Comparison of ENCODE assay signal across 28 cellular contexts in the genomic region with DNA sequence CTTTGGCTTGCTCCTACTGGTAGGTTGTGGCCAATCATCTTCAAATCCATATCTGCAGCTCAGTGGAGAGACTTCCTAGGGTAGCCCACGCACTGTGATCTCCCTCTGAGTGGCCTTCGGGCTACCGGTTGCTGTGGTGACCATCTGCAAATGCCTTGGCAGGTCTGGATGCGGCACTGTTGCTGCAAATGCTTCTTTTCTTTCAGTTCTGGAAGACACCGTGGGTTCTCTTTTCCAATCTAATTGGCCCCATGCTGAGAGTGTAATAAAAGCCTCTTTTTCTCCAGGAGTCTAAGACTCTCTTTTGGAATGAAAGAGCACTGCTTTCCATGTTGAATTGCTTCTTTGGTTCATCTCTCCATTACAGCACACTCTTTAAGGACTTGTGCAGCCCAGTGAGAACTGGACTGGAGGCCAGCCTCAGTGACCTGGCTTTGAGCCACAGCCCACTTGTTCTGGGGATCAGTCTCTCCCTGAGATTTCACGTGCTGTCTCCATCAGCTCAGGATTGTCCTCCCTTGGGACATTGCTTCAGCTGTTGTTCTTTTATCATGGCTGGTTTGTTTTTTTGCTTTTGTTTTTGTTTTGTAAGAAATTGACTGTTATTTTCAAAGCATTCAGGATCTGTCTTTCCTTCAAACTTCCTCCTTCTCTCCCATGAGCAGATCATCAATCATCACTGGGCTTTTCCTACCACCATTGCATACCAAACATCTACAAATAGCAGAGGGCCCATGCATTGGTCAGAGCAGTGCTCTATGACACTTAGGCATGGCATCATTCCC.
DNase-seq lines count a peak whose midpoint lies in the region; ATAC-seq and TF ChIP-seq lines count a peak whose summit lies in the region.
"Had no signal": no experiment of that assay in that cellular context is flagged by ENCODE, and none has a peak within 500 bp of the region (broad histone marks: within the 10 kb centered on the region; RNA-seq: fewer than 3 reads in every experiment).

No MANE protein-coding gene starts in this region.

- TF ChIP-seq EP300 in SK-N-SH (IDR thresholded peaks at IDR 0.05; ENCODE audit: borderline replicate concordance in 1 of 2, low read depth in 1 of 2, low read length in 1 of 2): no peak

- no peak for TF ChIP-seq POLR2A in testis (IDR thresholded peaks at IDR 0.05)

- no peak overlapping the region for H3K4me3 ChIP-seq in A673 (ENCODE audit: low read depth, low read length, poor library complexity, severe bottlenecking)
- H3K4me3 ChIP-seq in dorsolateral prefrontal cortex: no peak overlapping the region
- H3K4me3 ChIP-seq in SK-N-SH (ENCODE audit: low read depth in 2 of 2, low read length in 1 of 2): no peak overlapping the region
- no peak overlapping the region for H3K4me3 ChIP-seq in testis
- H3K4me3 ChIP-seq: GM23248, Peyer's patch, skin epidermis, tibial nerve had no signal

- H3K27me3 ChIP-seq in A673 (replicated peaks; ENCODE audit: insufficient read depth, low read depth, low read length, poor library complexity) (no peaks in the 10 kb centered on the region), dorsolateral prefrontal cortex (no peaks in the 10 kb centered on the region), SK-N-SH (ENCODE audit: insufficient read depth) (no peaks in the 10 kb centered on the region), testis (no peaks in the 10 kb centered on the region)
- H3K27me3 ChIP-seq: neutrophil, Peyer's patch, tibial nerve had no signal

- intact Hi-C loops in A673 (cut with micrococcal nuclease; ENCODE audit: unreplicated experiment) (no loop called here), dorsolateral prefrontal cortex (cut with DNase I) (no loop called here), left ventricle myocardium superior (cut with micrococcal nuclease) (no loop called here), left cardiac atrium (cut with DNase I) (no loop called here), testis (cut with DNase I; ENCODE audit: low total_unique reads) (no loop called here)

- DNase-seq in A673 (ENCODE audit: low spot score): peak; percentile 70
- DNase-seq in NCI-H69 (lab: John Stamatoyannopoulos, UW): peak; percentile 25
- peak in 6 of 10 donors; percentile 38 to 65 (median 60) for DNase-seq in dorsolateral prefrontal cortex
- peak; percentile 54 for DNase-seq in myocyte (ENCODE audit: low read depth)
- no peak for DNase-seq in left ventricle myocardium superior
- DNase-seq in left cardiac atrium: no peak
- DNase-seq in SK-N-SH: no peak
- DNase-seq in testis: no peak
- DNase-seq: activated CD4-positive, alpha-beta T cell treated with anti-CD3 and anti-CD28 coated beads, Interleukin-2, amount 50 U/mL, for 48 hours; activated CD4-positive, CD25-positive, alpha-beta regulatory T cell; activated CD8-positive, alpha-beta memory T cell treated with anti-CD3 and anti-CD28 coated beads, Interleukin-2, amount 50 U/mL, for 4 hours; activated naive CD4-positive, alpha-beta T cell treated with anti-CD3 and anti-CD28 coated beads, Interleukin-2, amount 50 U/mL, for 16 hours; AML-193; aorta; CD8-positive, alpha-beta T cell; EL; glutamatergic neuron; KG1; kidney; NCI-H146; NCI-H2107; NCI-H524; Peyer's patch had no signal

- H3K9me3 ChIP-seq in A673 (ENCODE audit: low read depth, low read length, poor library complexity, severe bottlenecking): no peaks in the 10 kb centered on the region
- H3K9me3 ChIP-seq in SK-N-SH: no peaks in the 10 kb centered on the region
- no peaks in the 10 kb centered on the region for H3K9me3 ChIP-seq in testis
- H3K9me3 ChIP-seq: neutrophil, Peyer's patch, tibial nerve had no signal

- H3K27ac ChIP-seq in A673 (ENCODE audit: low read depth, low read length, poor library complexity, severe bottlenecking): no peak overlapping the region
- peak overlapping the region in 23 of 59 donors; percentile 5 to 68 (median 44) for H3K27ac ChIP-seq in dorsolateral prefrontal cortex
- no peak overlapping the region for H3K27ac ChIP-seq in SK-N-SH (ENCODE audit: low read depth in 2 of 2, low read length in 1 of 2)
- H3K27ac ChIP-seq in testis: no peak overlapping the region
- H3K27ac ChIP-seq: 22Rv1, GM23248, neutrophil, Peyer's patch, skin epidermis, tibial nerve had no signal

- TF ChIP-seq RAD21 in SK-N-SH (IDR thresholded peaks at IDR 0.05; ENCODE audit: low read length): no peak

- no TSS peak for BruUV-seq in A673 (replicated peaks; lab: Mats Ljungman, UMichigan)

- no peaks in the 10 kb centered on the region for H3K9me2 ChIP-seq in SK-N-SH

- peaks cover 29% of the 10 kb centered on the region for H3K4me1 ChIP-seq in A673 (ENCODE audit: insufficient read depth, low read length, poor library complexity, severe bottlenecking)
- H3K4me1 ChIP-seq in SK-N-SH (ENCODE audit: control insufficient read depth in 1 of 2, insufficient read depth in 2 of 2, low read depth in 1 of 2, low read length in 1 of 2): 0 out of 4 replicates have a peak, but pooled peaks cover 0 to 7% of the 10 kb centered on the region in 2 experiments
- H3K4me1 ChIP-seq in testis: no peaks in the 10 kb centered on the region
- H3K4me1 ChIP-seq: Peyer's patch, tibial nerve had no signal

- CTCF ChIA-PET in A673 (lab: Charles Lee): no interaction called here
- CTCF ChIA-PET in SK-N-SH (lab: Yijun Ruan, JAX): no interaction called here

- no peaks in the 10 kb centered on the region for H3K79me2 ChIP-seq in SK-N-SH (ENCODE audit: insufficient read depth)

- peaks cover 4% of the 10 kb centered on the region for H3F3A ChIP-seq in SK-N-SH (replicated peaks; ENCODE audit: insufficient read depth)

- no peaks in the 10 kb centered on the region for H3K36me3 ChIP-seq in A673 (ENCODE audit: insufficient read depth, low read length, poor library complexity, severe bottlenecking)
- H3K36me3 ChIP-seq in SK-N-SH (replicated peaks in 1 of 2; ENCODE audit: control insufficient read depth in 1 of 2, insufficient read depth in 2 of 2, low read length in 1 of 2): no peaks in the 10 kb centered on the region
- H3K36me3 ChIP-seq in testis (ENCODE audit: low read depth, missing control alignments): no peaks in the 10 kb centered on the region
- H3K36me3 ChIP-seq: neutrophil, Peyer's patch, tibial nerve had no signal

- H3K4me2 ChIP-seq in SK-N-SH: no peak overlapping the region

- 42% methylated on average over 6 of the region's 6 CpGs for WGBS in SK-N-SH (ENCODE audit: low lambda C conversion rate)
- WGBS in testis, 2 donors: 66 to 68% methylated on average over 6 of the region's 6 CpGs

- TF ChIP-seq CTCF in A673 (conservative IDR thresholded peaks at IDR 0.05; ENCODE audit: low read depth, low read length) (no peak), dorsolateral prefrontal cortex (IDR thresholded peaks at IDR 0.05 in 54 of 56, conservative IDR thresholded peaks at IDR 0.05 in 2 of 56; ENCODE audit: low read depth in 1 of 56, partially characterized antibody in 56 of 56) (no peak), SK-N-SH (IDR thresholded peaks at IDR 0.05) (no peak), testis (IDR thresholded peaks at IDR 0.05) (no peak)

- no peak for ATAC-seq in left ventricle myocardium superior
- no peak for ATAC-seq in left cardiac atrium
- ATAC-seq: CD8-positive, alpha-beta T cell had no signal

- no peak overlapping the region for H2AFZ ChIP-seq in SK-N-SH (ENCODE audit: low read depth)
- H2AFZ ChIP-seq: GM23248 had no signal

- no peak overlapping the region for H3K9ac ChIP-seq in SK-N-SH
- H3K9ac ChIP-seq: GM23248 had no signal

- POLR2A ChIA-PET in A673 (lab: Charles Lee; ENCODE audit: low non-redundant PET): interaction anchor here (0.7 kb wide), 1 partner anchor 405 kb away, joined by 4 read pairs; no protein-coding TSS in a partner anchor
- POLR2A ChIA-PET in SK-N-SH (lab: Yijun Ruan, JAX): no interaction called here

- no peaks in the 10 kb centered on the region for H4K20me1 ChIP-seq in SK-N-SH (ENCODE audit: insufficient read depth)

TF ChIP-seq in SK-N-SH, 30 proteins besides CTCF, POLR2A, EP300 and RAD21 (continues in another document):
- TF ChIP-seq, protein P1, sequence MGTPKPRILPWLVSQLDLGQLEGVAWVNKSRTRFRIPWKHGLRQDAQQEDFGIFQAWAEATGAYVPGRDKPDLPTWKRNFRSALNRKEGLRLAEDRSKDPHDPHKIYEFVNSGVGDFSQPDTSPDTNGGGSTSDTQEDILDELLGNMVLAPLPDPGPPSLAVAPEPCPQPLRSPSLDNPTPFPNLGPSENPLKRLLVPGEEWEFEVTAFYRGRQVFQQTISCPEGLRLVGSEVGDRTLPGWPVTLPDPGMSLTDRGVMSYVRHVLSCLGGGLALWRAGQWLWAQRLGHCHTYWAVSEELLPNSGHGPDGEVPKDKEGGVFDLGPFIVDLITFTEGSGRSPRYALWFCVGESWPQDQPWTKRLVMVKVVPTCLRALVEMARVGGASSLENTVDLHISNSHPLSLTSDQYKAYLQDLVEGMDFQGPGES (IDR thresholded peaks at IDR 0.05; ENCODE audit: low read depth, low read length): no peak
- TF ChIP-seq, protein P2, sequence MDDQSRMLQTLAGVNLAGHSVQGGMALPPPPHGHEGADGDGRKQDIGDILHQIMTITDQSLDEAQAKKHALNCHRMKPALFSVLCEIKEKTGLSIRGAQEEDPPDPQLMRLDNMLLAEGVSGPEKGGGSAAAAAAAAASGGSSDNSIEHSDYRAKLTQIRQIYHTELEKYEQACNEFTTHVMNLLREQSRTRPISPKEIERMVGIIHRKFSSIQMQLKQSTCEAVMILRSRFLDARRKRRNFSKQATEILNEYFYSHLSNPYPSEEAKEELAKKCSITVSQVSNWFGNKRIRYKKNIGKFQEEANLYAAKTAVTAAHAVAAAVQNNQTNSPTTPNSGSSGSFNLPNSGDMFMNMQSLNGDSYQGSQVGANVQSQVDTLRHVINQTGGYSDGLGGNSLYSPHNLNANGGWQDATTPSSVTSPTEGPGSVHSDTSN (IDR thresholded peaks at IDR 0.05): no peak
- TF ChIP-seq, protein P3, sequence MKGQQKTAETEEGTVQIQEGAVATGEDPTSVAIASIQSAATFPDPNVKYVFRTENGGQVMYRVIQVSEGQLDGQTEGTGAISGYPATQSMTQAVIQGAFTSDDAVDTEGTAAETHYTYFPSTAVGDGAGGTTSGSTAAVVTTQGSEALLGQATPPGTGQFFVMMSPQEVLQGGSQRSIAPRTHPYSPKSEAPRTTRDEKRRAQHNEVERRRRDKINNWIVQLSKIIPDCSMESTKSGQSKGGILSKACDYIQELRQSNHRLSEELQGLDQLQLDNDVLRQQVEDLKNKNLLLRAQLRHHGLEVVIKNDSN (IDR thresholded peaks at IDR 0.05; ENCODE audit: borderline replicate concordance, low read depth): no peak
- TF ChIP-seq GATA2 (CRISPR knock-in tag; IDR thresholded peaks at IDR 0.05) (no peak), POLR2AphosphoS5 (IDR thresholded peaks at IDR 0.05; ENCODE audit: low read depth, low read length) (no peak), TCF12 (IDR thresholded peaks at IDR 0.05) (no peak)
- TF ChIP-seq, protein P4, sequence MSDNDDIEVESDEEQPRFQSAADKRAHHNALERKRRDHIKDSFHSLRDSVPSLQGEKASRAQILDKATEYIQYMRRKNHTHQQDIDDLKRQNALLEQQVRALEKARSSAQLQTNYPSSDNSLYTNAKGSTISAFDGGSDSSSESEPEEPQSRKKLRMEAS (IDR thresholded peaks at IDR 0.05; ENCODE audit: low read depth): no peak

Comparison
In these comparisons a context has a peak if more than half of its experiments do, and no peak if none do; other contexts are left out.
1. DNase-seq: peak in A673 (single experiment), NCI-H69 (single experiment), dorsolateral prefrontal cortex (6 of 10) and myocyte (single experiment); none in left ventricle myocardium superior (single experiment), left cardiac atrium (single experiment), SK-N-SH (single experiment) and testis (single experiment).